In genomic region chr13:98143157-98143553, GRCh38 we compare ENCODE assay signal across 9 cellular contexts. TPM values are rescaled to one million over a fixed set of nuclear protein-coding genes. Genes with fewer than 3 reads are reported as not detected.
DNase-seq lines count a peak whose midpoint lies in the region; ATAC-seq, FAIRE-seq and TF ChIP-seq lines count a peak whose summit lies in the region.
"Had no signal": no experiment of that assay in that cellular context is flagged by ENCODE, and none has a peak within 500 bp of the region (broad histone marks: within the 10 kb centered on the region; RNA-seq: fewer than 3 reads in every experiment).

No MANE protein-coding gene starts in this region.

- peak; percentile 33 for ATAC-seq in GM19043 (IDR thresholded peaks at IDR 0.05; ENCODE audit: low read depth, unreplicated experiment)
- ATAC-seq in HG02973 (IDR thresholded peaks at IDR 0.05; ENCODE audit: unreplicated experiment) = peak; percentile 10

- peaks cover 16% of the 10 kb centered on the region for H3K23me2 ChIP-seq in H1 (ENCODE audit: low read depth, low read length)

- no peak overlapping the region for H4K5ac ChIP-seq in H1 (ENCODE audit: insufficient read length, low read depth, low read length)

- H3K4me3 ChIP-seq in H1 (ENCODE audit: extremely low read depth in 1 of 4, insufficient read depth in 2 of 4, low read depth in 3 of 4, low read length in 4 of 4) (peak overlapping the region; percentile 58 to 99 (median 77)), neuronal stem cell (ENCODE audit: low read length in 2 of 2) (peak overlapping the region; percentile 70 to 93)

- peak overlapping the region in 2 of 4 experiments; percentile 57 to 75; a peak in 4 of 7 replicates for H3K9ac ChIP-seq in H1 (replicated peaks in 1 of 4; ENCODE audit: extremely low read depth in 1 of 4, low read depth in 3 of 4, low read length in 3 of 4)
- H3K9ac ChIP-seq in neuronal stem cell (ENCODE audit: low read depth, low read length, poor library complexity) = peak overlapping the region; percentile 90

- H3K79me1 ChIP-seq in H1 (ENCODE audit: low read depth, low read length) = no peaks in the 10 kb centered on the region; the same call in 1 of the 2 replicates
- H3K79me1 ChIP-seq in neuronal stem cell (ENCODE audit: low read depth, low read length) = no peaks in the 10 kb centered on the region

- no peak overlapping the region for H3K56ac ChIP-seq in H1 (replicated peaks; ENCODE audit: insufficient read length, low read depth, low read length)

- no peak overlapping the region for H2BK5ac ChIP-seq in H1 (ENCODE audit: low read depth, low read length)
- peak overlapping the region; percentile 72 for H2BK5ac ChIP-seq in neuronal stem cell (ENCODE audit: low read length)

- H2AK5ac ChIP-seq in H1 (ENCODE audit: low read depth, low read length) (no peak overlapping the region), neuronal stem cell (ENCODE audit: low read depth, low read length) (no peak overlapping the region)

- H2BK12ac ChIP-seq in H1 (ENCODE audit: low read depth, low read length) = no peak overlapping the region
- H2BK12ac ChIP-seq in neuronal stem cell (ENCODE audit: low read length) = no peak overlapping the region

- peaks cover 2 to 5% of the 10 kb centered on the region in 2 experiments for H4K20me1 ChIP-seq in H1 (replicated peaks in 1 of 2; ENCODE audit: control insufficient read depth in 1 of 2, insufficient read depth in 2 of 2, low read length in 2 of 2)

- WGBS in H1 (ENCODE audit: extremely low coverage in 1 of 2, insufficient coverage in 1 of 2, insufficient read length in 1 of 2, insufficient replicate concordance in 2 of 2, low coverage in 1 of 2, low lambda C conversion rate in 2 of 2, missing lambda C conversion rate in 1 of 2), 2 experiments = 0% methylated on average over 32 of the region's 66 CpGs; no CpG with 5 or more reads in 1 of the 2 experiments
- no CpG with 5 or more reads among the region's 66 CpGs for WGBS in neuronal stem cell (ENCODE audit: extremely low coverage in 2 of 2, insufficient read length in 2 of 2, insufficient replicate concordance in 1 of 2), 2 donors

- H3K4me2 ChIP-seq in H1 (ENCODE audit: insufficient read depth in 1 of 2, low read depth in 2 of 2, low read length in 2 of 2) (peak overlapping the region; percentile 82 to 98; a peak in 2 of 4 replicates), neuronal stem cell (ENCODE audit: insufficient read depth, low read length, poor library complexity, severe bottlenecking) (peak overlapping the region; percentile 52)

- H2BK15ac ChIP-seq in H1 (ENCODE audit: low read length) (no peak overlapping the region), neuronal stem cell (ENCODE audit: low read length) (no peak overlapping the region)

- FAIRE-seq in H1 (lab: Jason Lieb, UNC) = no peak

- H3K4me1 ChIP-seq in H1 (replicated peaks in 1 of 4; ENCODE audit: control insufficient read depth in 3 of 4, insufficient read depth in 4 of 4, low read length in 3 of 4) (peaks cover 9 to 22% (median 16%) of the 10 kb centered on the region in 4 experiments), neuronal stem cell (ENCODE audit: control insufficient read depth in 2 of 2, insufficient read depth in 1 of 2, low read depth in 1 of 2, low read length in 2 of 2) (peaks cover 18 to 21% of the 10 kb centered on the region in 2 donors)

- no peaks in the 10 kb centered on the region for H3K36me3 ChIP-seq in H1 (ENCODE audit: control insufficient read depth in 2 of 4, insufficient read depth in 4 of 4, low read length in 3 of 4)
- no peaks in the 10 kb centered on the region for H3K36me3 ChIP-seq in neuronal stem cell (replicated peaks in 1 of 2; ENCODE audit: control insufficient read depth in 2 of 2, insufficient read depth in 2 of 2, low read length in 2 of 2)

- TF ChIP-seq CTCF in H1 (IDR thresholded peaks at IDR 0.05; ENCODE audit: control extremely low read depth in 1 of 3, insufficient read depth in 1 of 3, low read depth in 1 of 3, low read length in 3 of 3) = no peak

- no peak overlapping the region; the same call in 1 of the 2 replicates for H3K27ac ChIP-seq in H1 (ENCODE audit: low read depth, low read length)
- peak overlapping the region; percentile 60 for H3K27ac ChIP-seq in neuronal stem cell (replicated peaks; ENCODE audit: low read length)

- H4K8ac ChIP-seq in H1 (ENCODE audit: extremely low read depth, insufficient read depth, low read length) = peak overlapping the region; percentile 84
- H4K8ac ChIP-seq in neuronal stem cell (ENCODE audit: low read depth, low read length) = no peak overlapping the region

- H3K4ac ChIP-seq in H1 (replicated peaks; ENCODE audit: insufficient read length, low read depth, low read length) = no peak overlapping the region
- H3K4ac ChIP-seq in neuronal stem cell (ENCODE audit: low read length) = no peak overlapping the region

- H2AFZ ChIP-seq in H1 (ENCODE audit: low read length) (no peak overlapping the region), neuronal stem cell (ENCODE audit: low read length) (peak overlapping the region; percentile 99)

- H3K18ac ChIP-seq in H1 (ENCODE audit: extremely low read depth, low read length) = no peak overlapping the region
- peak overlapping the region; percentile 97 for H3K18ac ChIP-seq in neuronal stem cell (ENCODE audit: low read length)

- H2BK120ac ChIP-seq in H1 (replicated peaks; ENCODE audit: low read depth, low read length) (no peak overlapping the region), neuronal stem cell (ENCODE audit: low read depth, low read length) (no peak overlapping the region)

- H3K27me3 ChIP-seq in H1 (replicated peaks in 1 of 4; ENCODE audit: control insufficient read depth in 3 of 4, extremely low read depth in 1 of 4, insufficient read depth in 3 of 4, low read length in 3 of 4) (peaks cover 0 to 12% (median 8%) of the 10 kb centered on the region in 4 experiments; a peak in 5 of 7 replicates), neuronal stem cell (ENCODE audit: control insufficient read depth in 3 of 3, insufficient read depth in 3 of 3, low read depth in 1 of 3, low read length in 3 of 3) (peaks cover 0 to 14% (median 0%) of the 10 kb centered on the region in 3 experiments)

- DNase-seq in H1 (ENCODE audit: low read depth in 1 of 2, low spot score in 2 of 2) (no peak), neuronal stem cell (ENCODE audit: low spot score) (peak; percentile 58), NCI-H226 (no peak), AG20443 (ENCODE audit: low spot score) (no peak), activated T-cell treated with anti-CD3 and anti-CD28 coated beads for 4 hours (no peak)
- no peak for DNase-seq in stimulated activated naive CD4-positive, alpha-beta T cell (lab: John Stamatoyannopoulos, UW)

- no peak for TF ChIP-seq POLR2A in H1 (IDR thresholded peaks at IDR 0.05; ENCODE audit: control extremely low read depth in 1 of 2, low read depth in 2 of 2, low read length in 2 of 2)

- no peak for TF ChIP-seq EP300 in H1 (IDR thresholded peaks at IDR 0.05; ENCODE audit: borderline replicate concordance in 1 of 2, low read depth in 2 of 2, low read length in 2 of 2)

- H3K79me2 ChIP-seq in H1 (ENCODE audit: control insufficient read depth in 1 of 2, insufficient read depth in 2 of 2, low read length in 2 of 2) = peaks cover 0 to 42% of the 10 kb centered on the region in 2 experiments; a peak in 2 of 4 replicates

- H3K14ac ChIP-seq in H1 (ENCODE audit: insufficient read length) (no peak overlapping the region), neuronal stem cell (ENCODE audit: low read length) (no peak overlapping the region)

- H2BK20ac ChIP-seq in H1 (ENCODE audit: low read length) = no peak overlapping the region

- H3K23ac ChIP-seq in H1 (ENCODE audit: insufficient read length) (no peak overlapping the region), neuronal stem cell (ENCODE audit: low read depth, low read length, poor library complexity) (no peak overlapping the region)

- H3K9me3 ChIP-seq in H1 (ENCODE audit: insufficient read depth in 2 of 2, low read depth in 1 of 2, low read length in 1 of 2) = no peaks in the 10 kb centered on the region
- H3K9me3 ChIP-seq in neuronal stem cell (replicated peaks in 1 of 2; ENCODE audit: control insufficient read depth in 2 of 2, insufficient read depth in 1 of 2, low read depth in 1 of 2, low read length in 2 of 2) = no peaks in the 10 kb centered on the region

- H4K91ac ChIP-seq in H1 (replicated peaks; ENCODE audit: insufficient read length, low read length) (no peak overlapping the region), neuronal stem cell (ENCODE audit: low read depth, low read length, poor library complexity) (no peak overlapping the region)

- POLR2A ChIA-PET in H1 (lab: Charles Lee; ENCODE audit: partially characterized antibody) = interaction anchor here (1.2 kb wide), 1 partner anchor 117 kb away, joined by 3 read pairs; no protein-coding TSS in a partner anchor

- CTCF ChIA-PET in H1 (lab: Charles Lee; ENCODE audit: partially characterized antibody) = no interaction called here

- no peak for TF ChIP-seq RAD21 in H1 (IDR thresholded peaks at IDR 0.05 in 1 of 2, conservative IDR thresholded peaks at IDR 0.05 in 1 of 2; ENCODE audit: low read depth in 2 of 2, low read length in 2 of 2)

TF ChIP-seq in H1, 55 proteins besides CTCF, POLR2A, EP300 and RAD21:
- no peak for TF ChIP-seq ASH2L (IDR thresholded peaks at IDR 0.05; ENCODE audit: low read length)
- no peak for TF ChIP-seq RBBP5 (IDR thresholded peaks at IDR 0.05; ENCODE audit: borderline replicate concordance, low read depth, low read length)
- TF ChIP-seq PHF8 (conservative IDR thresholded peaks at IDR 0.05; ENCODE audit: low read depth, low read length) = peak; percentile 59
- no peak for TF ChIP-seq POU5F1 (IDR thresholded peaks at IDR 0.05; ENCODE audit: low read depth, low read length)

RNA-seq across cellular contexts. Expression of gene FARP1, which starts 0.3 kb away (rescaled TPM):
- 97.9 and 104 TPM in 2 replicates for total RNA-seq in H1 (2021; fragmentation: NEBNext Ultra II Directional; extraction: Animal tissue kit (Norgen Biotek cat#: 25700))
- 24.7 and 29.6 TPM in 2 replicates for polyA plus RNA-seq in H1 (2011; rRNA removed)
- 29.0 TPM for polyA plus RNA-seq in H1 (2011; cell fraction: cytosol; rRNA removed)
- polyA plus RNA-seq in H1 (2011; cell fraction: nucleus; rRNA removed) = 68.0 TPM
- polyA plus RNA-seq in H1 (2012, experiment 1 of 2) = 56.1 to 128 TPM (median 79.3 TPM) in 4 replicates
- 25.3 TPM for polyA plus RNA-seq in H1 (2012, experiment 2 of 2)
- 65.6 TPM for polyA plus RNA-seq in H1 (2013, experiment 1 of 2)
- polyA plus RNA-seq in H1 (2013, experiment 2 of 2) = 69.0 TPM
- 87.0 and 138 TPM in 2 replicates for polyA minus RNA-seq in H1 (2011; rRNA and poly(A)+ RNA removed)
- 81.0 TPM for polyA minus RNA-seq in H1 (2011; cell fraction: cytosol; rRNA and poly(A)+ RNA removed)
- polyA minus RNA-seq in H1 (2011; cell fraction: nucleus; rRNA and poly(A)+ RNA removed) = 137 TPM
- 161 TPM for polyA plus RNA-seq in neuronal stem cell (2013, experiment 1 of 2)
- polyA plus RNA-seq in neuronal stem cell (2013, experiment 2 of 2) = 162 TPM

RNA-seq across cellular contexts. Expression of gene RNF113B, which starts 33.9 kb away (rescaled TPM):
- total RNA-seq in H1 (2021; fragmentation: NEBNext Ultra II Directional; extraction: Animal tissue kit (Norgen Biotek cat#: 25700)) = not detected in 2 replicates
- polyA plus RNA-seq in H1 (2011; rRNA removed) = not detected in 2 replicates
- not detected for polyA plus RNA-seq in H1 (2011; cell fraction: cytosol; rRNA removed)
- polyA plus RNA-seq in H1 (2011; cell fraction: nucleus; rRNA removed) = not detected
- polyA plus RNA-seq in H1 (2012, experiment 1 of 2) = 0.11 TPM in 1 of 4 replicates, not detected in the others
- polyA plus RNA-seq in H1 (2012, experiment 2 of 2) = not detected
- not detected for polyA plus RNA-seq in H1 (2013, experiment 1 of 2)
- not detected for polyA plus RNA-seq in H1 (2013, experiment 2 of 2)
- polyA minus RNA-seq in H1 (2011; rRNA and poly(A)+ RNA removed) = not detected in 2 replicates
- polyA minus RNA-seq in H1 (2011; cell fraction: cytosol; rRNA and poly(A)+ RNA removed) = not detected
- not detected for polyA minus RNA-seq in H1 (2011; cell fraction: nucleus; rRNA and poly(A)+ RNA removed)
- not detected for polyA plus RNA-seq in neuronal stem cell (2013, experiment 1 of 2)
- not detected for polyA plus RNA-seq in neuronal stem cell (2013, experiment 2 of 2)
- total RNA-seq: lung microvascular endothelial cell had no signal
